Comparison of ENCODE assay signal across 1 cellular context in the genomic region with DNA sequence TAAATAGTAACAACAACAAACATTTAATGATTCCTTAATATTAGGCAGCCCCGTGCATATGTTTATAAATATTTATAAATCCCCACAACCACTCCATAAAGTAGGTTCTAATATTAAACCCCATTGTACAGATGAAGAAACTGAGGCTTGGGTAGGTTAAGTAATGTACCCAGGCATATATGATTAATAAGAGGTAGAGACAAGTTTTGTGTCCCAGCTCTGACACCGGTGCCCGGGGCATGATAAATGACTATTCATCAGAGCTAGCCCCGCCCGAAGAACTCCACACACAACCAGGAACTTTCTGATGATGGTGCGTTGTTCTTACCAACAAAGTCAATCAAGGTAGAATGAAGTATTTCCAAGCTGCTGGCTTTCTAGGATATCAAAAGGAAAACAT.
TF ChIP-seq lines count a peak whose summit lies in the region.

No MANE protein-coding gene starts in this region.

TF ChIP-seq in IMR-90, 13 proteins besides CTCF, POLR2A, EP300 and RAD21:
- TF ChIP-seq, protein P1, sequence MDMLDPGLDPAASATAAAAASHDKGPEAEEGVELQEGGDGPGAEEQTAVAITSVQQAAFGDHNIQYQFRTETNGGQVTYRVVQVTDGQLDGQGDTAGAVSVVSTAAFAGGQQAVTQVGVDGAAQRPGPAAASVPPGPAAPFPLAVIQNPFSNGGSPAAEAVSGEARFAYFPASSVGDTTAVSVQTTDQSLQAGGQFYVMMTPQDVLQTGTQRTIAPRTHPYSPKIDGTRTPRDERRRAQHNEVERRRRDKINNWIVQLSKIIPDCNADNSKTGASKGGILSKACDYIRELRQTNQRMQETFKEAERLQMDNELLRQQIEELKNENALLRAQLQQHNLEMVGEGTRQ (IDR thresholded peaks at IDR 0.05; ENCODE audit: low read depth, low read length), result no peak
- TF ChIP-seq RFX5 (IDR thresholded peaks at IDR 0.05; ENCODE audit: low read depth, low read length) (no peak), FOS (IDR thresholded peaks at IDR 0.05; ENCODE audit: low read depth, low read length) (no peak), MAZ (IDR thresholded peaks at IDR 0.05; ENCODE audit: borderline replicate concordance, low read depth, low read length) (no peak), RCOR1 (IDR thresholded peaks at IDR 0.05; ENCODE audit: insufficient replicate concordance, low read length) (no peak), MAFK (IDR thresholded peaks at IDR 0.05; ENCODE audit: low read depth, low read length) (no peak), CHD1 (IDR thresholded peaks at IDR 0.05; ENCODE audit: low read depth, low read length) (no peak), NFE2L2 (IDR thresholded peaks at IDR 0.05; ENCODE audit: low read depth, low read length) (no peak), CEBPB (IDR thresholded peaks at IDR 0.05; ENCODE audit: low read depth, low read length) (no peak), MXI1 (IDR thresholded peaks at IDR 0.05; ENCODE audit: borderline replicate concordance, low read depth, low read length) (no peak), SMC3 (IDR thresholded peaks at IDR 0.05; ENCODE audit: low read depth, low read length) (no peak), BHLHE40 (IDR thresholded peaks at IDR 0.05; ENCODE audit: low read depth, low read length) (no peak)
- TF ChIP-seq, protein P2, sequence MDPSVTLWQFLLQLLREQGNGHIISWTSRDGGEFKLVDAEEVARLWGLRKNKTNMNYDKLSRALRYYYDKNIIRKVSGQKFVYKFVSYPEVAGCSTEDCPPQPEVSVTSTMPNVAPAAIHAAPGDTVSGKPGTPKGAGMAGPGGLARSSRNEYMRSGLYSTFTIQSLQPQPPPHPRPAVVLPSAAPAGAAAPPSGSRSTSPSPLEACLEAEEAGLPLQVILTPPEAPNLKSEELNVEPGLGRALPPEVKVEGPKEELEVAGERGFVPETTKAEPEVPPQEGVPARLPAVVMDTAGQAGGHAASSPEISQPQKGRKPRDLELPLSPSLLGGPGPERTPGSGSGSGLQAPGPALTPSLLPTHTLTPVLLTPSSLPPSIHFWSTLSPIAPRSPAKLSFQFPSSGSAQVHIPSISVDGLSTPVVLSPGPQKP (IDR thresholded peaks at IDR 0.05; ENCODE audit: borderline replicate concordance, low read depth, low read length), result no peak
